ENCODE assay signal across 1 cellular context in the genomic region with DNA sequence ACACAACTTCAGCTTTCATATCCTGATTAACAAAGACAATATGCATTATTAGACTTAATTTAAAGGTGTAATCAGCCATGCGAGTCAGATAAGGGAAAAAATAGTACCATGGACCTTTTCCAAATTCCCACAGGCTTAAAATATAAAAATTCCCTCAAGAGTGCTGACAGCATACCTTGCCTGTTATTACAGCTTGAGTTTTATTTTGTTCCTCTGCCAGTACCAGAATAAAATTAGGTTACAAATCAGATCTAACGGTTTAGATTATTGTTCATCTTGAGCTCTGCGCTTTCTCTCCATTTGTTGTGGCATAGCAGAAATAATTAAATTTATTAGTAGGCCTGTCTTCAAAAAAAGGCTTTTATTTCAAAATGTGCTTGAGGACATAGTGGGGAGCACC.
TF ChIP-seq lines count a peak whose summit lies in the region.

No MANE protein-coding gene starts in this region.

TF ChIP-seq in SK-N-SH, 30 proteins besides CTCF, POLR2A, EP300 and RAD21 (continued from another document):
- TF ChIP-seq, protein P1, sequence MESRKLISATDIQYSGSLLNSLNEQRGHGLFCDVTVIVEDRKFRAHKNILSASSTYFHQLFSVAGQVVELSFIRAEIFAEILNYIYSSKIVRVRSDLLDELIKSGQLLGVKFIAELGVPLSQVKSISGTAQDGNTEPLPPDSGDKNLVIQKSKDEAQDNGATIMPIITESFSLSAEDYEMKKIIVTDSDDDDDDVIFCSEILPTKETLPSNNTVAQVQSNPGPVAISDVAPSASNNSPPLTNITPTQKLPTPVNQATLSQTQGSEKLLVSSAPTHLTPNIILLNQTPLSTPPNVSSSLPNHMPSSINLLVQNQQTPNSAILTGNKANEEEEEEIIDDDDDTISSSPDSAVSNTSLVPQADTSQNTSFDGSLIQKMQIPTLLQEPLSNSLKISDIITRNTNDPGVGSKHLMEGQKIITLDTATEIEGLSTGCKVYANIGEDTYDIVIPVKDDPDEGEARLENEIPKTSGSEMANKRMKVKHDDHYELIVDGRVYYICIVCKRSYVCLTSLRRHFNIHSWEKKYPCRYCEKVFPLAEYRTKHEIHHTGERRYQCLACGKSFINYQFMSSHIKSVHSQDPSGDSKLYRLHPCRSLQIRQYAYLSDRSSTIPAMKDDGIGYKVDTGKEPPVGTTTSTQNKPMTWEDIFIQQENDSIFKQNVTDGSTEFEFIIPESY (IDR thresholded peaks at IDR 0.05; ENCODE audit: borderline replicate concordance, low read depth), result no peak
- TF ChIP-seq FOSL2 (IDR thresholded peaks at IDR 0.05; ENCODE audit: borderline replicate concordance, low read depth) (no peak), GABPA (IDR thresholded peaks at IDR 0.05; ENCODE audit: low read depth) (no peak), JUND (IDR thresholded peaks at IDR 0.05) (no peak), TCF12 (IDR thresholded peaks at IDR 0.05) (peak; percentile 36; the same call in 1 of the 2 replicates), SIN3A (IDR thresholded peaks at IDR 0.05; ENCODE audit: borderline replicate concordance, low read depth, low read length) (no peak), CHD2 (IDR thresholded peaks at IDR 0.05; ENCODE audit: low read length, partially characterized antibody) (peak; percentile 19), ELF1 (IDR thresholded peaks at IDR 0.05) (no peak), NRF1 (IDR thresholded peaks at IDR 0.05; ENCODE audit: low read depth, low read length) (no peak), MEF2A (IDR thresholded peaks at IDR 0.05; ENCODE audit: borderline replicate concordance, low read depth) (no peak), POLR2AphosphoS5 (IDR thresholded peaks at IDR 0.05; ENCODE audit: low read depth, low read length) (peak; percentile 26; the same call in 1 of the 2 replicates)
- TF ChIP-seq, protein P2, sequence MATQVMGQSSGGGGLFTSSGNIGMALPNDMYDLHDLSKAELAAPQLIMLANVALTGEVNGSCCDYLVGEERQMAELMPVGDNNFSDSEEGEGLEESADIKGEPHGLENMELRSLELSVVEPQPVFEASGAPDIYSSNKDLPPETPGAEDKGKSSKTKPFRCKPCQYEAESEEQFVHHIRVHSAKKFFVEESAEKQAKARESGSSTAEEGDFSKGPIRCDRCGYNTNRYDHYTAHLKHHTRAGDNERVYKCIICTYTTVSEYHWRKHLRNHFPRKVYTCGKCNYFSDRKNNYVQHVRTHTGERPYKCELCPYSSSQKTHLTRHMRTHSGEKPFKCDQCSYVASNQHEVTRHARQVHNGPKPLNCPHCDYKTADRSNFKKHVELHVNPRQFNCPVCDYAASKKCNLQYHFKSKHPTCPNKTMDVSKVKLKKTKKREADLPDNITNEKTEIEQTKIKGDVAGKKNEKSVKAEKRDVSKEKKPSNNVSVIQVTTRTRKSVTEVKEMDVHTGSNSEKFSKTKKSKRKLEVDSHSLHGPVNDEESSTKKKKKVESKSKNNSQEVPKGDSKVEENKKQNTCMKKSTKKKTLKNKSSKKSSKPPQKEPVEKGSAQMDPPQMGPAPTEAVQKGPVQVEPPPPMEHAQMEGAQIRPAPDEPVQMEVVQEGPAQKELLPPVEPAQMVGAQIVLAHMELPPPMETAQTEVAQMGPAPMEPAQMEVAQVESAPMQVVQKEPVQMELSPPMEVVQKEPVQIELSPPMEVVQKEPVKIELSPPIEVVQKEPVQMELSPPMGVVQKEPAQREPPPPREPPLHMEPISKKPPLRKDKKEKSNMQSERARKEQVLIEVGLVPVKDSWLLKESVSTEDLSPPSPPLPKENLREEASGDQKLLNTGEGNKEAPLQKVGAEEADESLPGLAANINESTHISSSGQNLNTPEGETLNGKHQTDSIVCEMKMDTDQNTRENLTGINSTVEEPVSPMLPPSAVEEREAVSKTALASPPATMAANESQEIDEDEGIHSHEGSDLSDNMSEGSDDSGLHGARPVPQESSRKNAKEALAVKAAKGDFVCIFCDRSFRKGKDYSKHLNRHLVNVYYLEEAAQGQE (IDR thresholded peaks at IDR 0.05; ENCODE audit: low read depth, low read length), result no peak
- TF ChIP-seq, protein P3, sequence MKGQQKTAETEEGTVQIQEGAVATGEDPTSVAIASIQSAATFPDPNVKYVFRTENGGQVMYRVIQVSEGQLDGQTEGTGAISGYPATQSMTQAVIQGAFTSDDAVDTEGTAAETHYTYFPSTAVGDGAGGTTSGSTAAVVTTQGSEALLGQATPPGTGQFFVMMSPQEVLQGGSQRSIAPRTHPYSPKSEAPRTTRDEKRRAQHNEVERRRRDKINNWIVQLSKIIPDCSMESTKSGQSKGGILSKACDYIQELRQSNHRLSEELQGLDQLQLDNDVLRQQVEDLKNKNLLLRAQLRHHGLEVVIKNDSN (IDR thresholded peaks at IDR 0.05; ENCODE audit: borderline replicate concordance, low read depth), result no peak
